9 cellular contexts compared by ENCODE assay signal in genomic region chr1:64956733-64957441, GRCh38. TPM values are rescaled to one million over a fixed set of nuclear protein-coding genes. Genes with fewer than 3 reads are reported as not detected.
DNase-seq lines count a peak whose midpoint lies in the region; ATAC-seq and TF ChIP-seq lines count a peak whose summit lies in the region.
"Had no signal": no experiment of that assay in that cellular context is flagged by ENCODE, and none has a peak within 500 bp of the region (broad histone marks: within the 10 kb centered on the region; RNA-seq: fewer than 3 reads in every experiment).

No MANE protein-coding gene starts in this region.

- H3K4me1 ChIP-seq in left lung = peaks cover 24 to 86% of the 10 kb centered on the region in 2 donors

- no peaks in the 10 kb centered on the region for H3K27me3 ChIP-seq in left lung

- no peaks in the 10 kb centered on the region for H3K36me3 ChIP-seq in left lung
- H3K36me3 ChIP-seq: thoracic aorta had no signal

- no peaks in the 10 kb centered on the region for H3K9me3 Mint-ChIP-seq in Calu3 (ENCODE audit: low read depth, unreplicated experiment)

- H3K4me3 Mint-ChIP-seq in Calu3 (ENCODE audit: low read depth, unreplicated experiment) = no peak overlapping the region

- no peaks in the 10 kb centered on the region for H3K9me3 ChIP-seq in left lung
- H3K9me3 ChIP-seq: thoracic aorta had no signal

- no TSS peak for BruUV-seq in Calu3 (replicated peaks; lab: Mats Ljungman, UMichigan)

- no peak overlapping the region for H3K4me3 ChIP-seq in left lung
- H3K4me3 ChIP-seq: thoracic aorta had no signal

- peak overlapping the region in 1 of 2 donors; percentile 71 for H3K27ac ChIP-seq in left lung
- H3K27ac ChIP-seq: thoracic aorta had no signal

- no peak for TF ChIP-seq CTCF in left lung (IDR thresholded peaks at IDR 0.05)
- TF ChIP-seq CTCF in Calu3 (IDR thresholded peaks at IDR 0.05; ENCODE audit: unreplicated experiment) = no peak

- no peak overlapping the region for H3K27ac Mint-ChIP-seq in Calu3 (ENCODE audit: unreplicated experiment)

- H3K27me3 Mint-ChIP-seq in Calu3 (ENCODE audit: unreplicated experiment) = no peaks in the 10 kb centered on the region

- H3K36me3 Mint-ChIP-seq in Calu3 (ENCODE audit: insufficient read depth, unreplicated experiment) = no peaks in the 10 kb centered on the region

- H3K4me1 Mint-ChIP-seq in Calu3 (ENCODE audit: low read depth, unreplicated experiment) = peaks cover 28% of the 10 kb centered on the region

- CTCF ChIA-PET in Calu3 (lab: Charles Lee) = no interaction called here

- peak; percentile 89 for ATAC-seq in HG02852 (IDR thresholded peaks at IDR 0.05; ENCODE audit: unreplicated experiment)
- ATAC-seq in left lung = peak; percentile 21

- intact Hi-C loops in left lung (cut with DNase I) (loop anchor here in 1 of 2 donors (10.0 kb wide), 1 partner anchor 72 kb away; no protein-coding TSS in a partner anchor), Calu3 (cut with micrococcal nuclease; ENCODE audit: unreplicated experiment) (no loop called here)

- DNase-seq in activated T-cell treated with anti-CD3 and anti-CD28 coated beads, Interleukin-2, amount 50 U/mL, for 48 hours = peak; percentile 47 to 49
- no peak for DNase-seq in activated T-cell treated with anti-CD3 and anti-CD28 coated beads, Interleukin-2, amount 50 U/mL, for 1 hour
- DNase-seq in OCI-M1 (lab: John Stamatoyannopoulos, UW) (peak; percentile 54), left lung (no peak), GOT3 (lab: John Stamatoyannopoulos, UW) (no peak), NCI-H526 (lab: John Stamatoyannopoulos, UW) (no peak), Calu3 (no peak)

RNA-seq across cellular contexts. Expression of gene JAK1, which starts 9.5 kb away (rescaled TPM):
- total RNA-seq in left lung (100 to 1,000 TPM; 145 to 162 TPM), Calu3 (2022) (107 and 130 TPM in 2 replicates)

Comparison
In these comparisons a context has a peak if more than half of its experiments do, and no peak if none do; other contexts are left out.
1. DNase-seq: peak in activated T-cell treated with anti-CD3 and anti-CD28 coated beads, Interleukin-2, amount 50 U/mL, for 48 hours (2 of 2) and OCI-M1 (single experiment); none in activated T-cell treated with anti-CD3 and anti-CD28 coated beads, Interleukin-2, amount 50 U/mL, for 1 hour (single experiment), left lung (0 of 2), GOT3 (single experiment), NCI-H526 (0 of 2) and Calu3 (single experiment).